In the genomic region with DNA sequence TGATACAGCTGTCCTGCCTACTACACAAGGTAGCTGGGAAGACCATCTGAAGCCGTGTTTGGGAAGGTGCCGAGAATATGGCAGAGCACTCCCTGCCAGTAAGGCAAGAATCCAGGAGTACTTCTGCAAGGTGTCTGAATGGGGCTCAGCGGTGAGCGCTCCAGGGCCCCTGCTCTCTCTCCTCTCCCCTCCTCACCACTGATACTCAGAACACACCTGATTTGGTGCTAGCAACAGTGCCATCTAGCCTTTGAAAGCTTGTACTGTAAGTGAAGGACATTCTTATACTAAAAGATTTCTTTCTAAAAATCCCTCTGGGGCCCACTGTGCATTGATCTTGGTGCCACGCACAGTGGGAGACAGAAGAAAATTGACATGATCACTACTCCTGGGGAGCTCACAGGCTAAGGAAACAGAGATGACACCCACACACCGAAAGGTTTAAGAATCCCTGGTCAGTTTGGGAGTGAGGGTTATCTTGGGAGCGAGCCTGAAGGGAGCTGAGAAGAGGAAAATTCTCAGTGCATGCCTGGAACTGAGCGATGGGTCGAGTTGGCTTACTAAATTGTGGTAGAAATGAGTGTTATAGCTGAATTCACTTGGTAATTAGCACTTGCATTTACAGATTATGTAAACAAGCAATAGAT, we compare ENCODE assay signal across 8 cellular contexts.
DNase-seq lines count a peak whose midpoint lies in the region; ATAC-seq and TF ChIP-seq lines count a peak whose summit lies in the region.

No MANE protein-coding gene starts in this region.

- no peak overlapping the region for H3K4me3 Mint-ChIP-seq in mesothelial cell of epicardium

- no peak overlapping the region for H3K27ac ChIP-seq in gastrocnemius medialis

- no peaks in the 10 kb centered on the region for H3K36me3 Mint-ChIP-seq in mesothelial cell of epicardium

- ATAC-seq in HG02852 (IDR thresholded peaks at IDR 0.05; ENCODE audit: unreplicated experiment) (no peak), gastrocnemius medialis (no peak)

- no peak overlapping the region for H3K27ac Mint-ChIP-seq in mesothelial cell of epicardium

- H3K4me3 ChIP-seq in choroid plexus epithelial cell (ENCODE audit: low read depth, low read length) (no peak overlapping the region), gastrocnemius medialis (no peak overlapping the region)

- TF ChIP-seq POLR2A in gastrocnemius medialis (IDR thresholded peaks at IDR 0.05): no peak

- no peaks in the 10 kb centered on the region for H3K27me3 ChIP-seq in gastrocnemius medialis

- peaks cover 43% of the 10 kb centered on the region for H3K27me3 Mint-ChIP-seq in mesothelial cell of epicardium (ENCODE audit: low read depth)

- H3K4me1 ChIP-seq in gastrocnemius medialis: no peaks in the 10 kb centered on the region

- in situ Hi-C loops in gastrocnemius medialis (cut with MboI; ENCODE audit: low sequenced_read_pairs in 4 of 4): no loop called here

- no peaks in the 10 kb centered on the region for H3K36me3 ChIP-seq in gastrocnemius medialis

- H3K9me3 Mint-ChIP-seq in mesothelial cell of epicardium: peaks cover 8% of the 10 kb centered on the region

- DNase-seq in GM04504 (ENCODE audit: low read depth) (peak; percentile 12), NCI-H2107 treated with DMSO at 0.1 percent for 48 hours (lab: John Stamatoyannopoulos, UW; ENCODE audit: unreplicated experiment) (peak; percentile 93), choroid plexus epithelial cell (ENCODE audit: low read depth) (peak; percentile 4), mesothelial cell of epicardium (ENCODE audit: low spot score in 2 of 2, unreplicated experiment in 2 of 2) (no peak), NOMO-1 treated with dmso at 0.1 percent for 144 hours (lab: John Stamatoyannopoulos, UW; ENCODE audit: unreplicated experiment) (no peak), gastrocnemius medialis (no peak), MV-4-11 (lab: John Stamatoyannopoulos, UW) (no peak)

- intact Hi-C loops in gastrocnemius medialis (cut with DNase I; ENCODE audit: low total_unique reads): no loop called here

- peaks cover 4% of the 10 kb centered on the region for H3K4me1 Mint-ChIP-seq in mesothelial cell of epicardium

- TF ChIP-seq CTCF in choroid plexus epithelial cell (conservative IDR thresholded peaks at IDR 0.05; ENCODE audit: low read depth, low read length): peak; percentile 28
- peak; percentile 58 for TF ChIP-seq CTCF in mesothelial cell of epicardium (IDR thresholded peaks at IDR 0.05; ENCODE audit: unreplicated experiment)
- peak in 1 of 5 experiments; percentile 25 for TF ChIP-seq CTCF in gastrocnemius medialis (IDR thresholded peaks at IDR 0.05 in 4 of 5, conservative IDR thresholded peaks at IDR 0.05 in 1 of 5)

- H3K9me3 ChIP-seq in gastrocnemius medialis: no peaks in the 10 kb centered on the region

Comparison
In these comparisons a context has a peak if more than half of its experiments do, and no peak if none do; other contexts are left out.
1. DNase-seq: peak in GM04504 (single experiment), NCI-H2107 treated with DMSO at 0.1 percent for 48 hours (single experiment) and choroid plexus epithelial cell (single experiment); none in mesothelial cell of epicardium (0 of 2), NOMO-1 treated with dmso at 0.1 percent for 144 hours (single experiment), gastrocnemius medialis (0 of 2) and MV-4-11 (single experiment).